ENCODE assay signal across 8 cellular contexts in genomic region chr11:123061403-123062157, GRCh38. TPM values are rescaled to one million over a fixed set of nuclear protein-coding genes. Genes with fewer than 3 reads are reported as not detected.
DNase-seq lines count a peak whose midpoint lies in the region; ATAC-seq and TF ChIP-seq lines count a peak whose summit lies in the region.

Gene HSPA8 (minus strand): TSS chr11:123062136. CDS start chr11:123061324, 812 bp downstream.

- no peak for TF ChIP-seq CTCF in SU-DHL-6 (IDR thresholded peaks at IDR 0.05; ENCODE audit: insufficient read depth, low read length, poor library complexity, severe bottlenecking)
- no peak for TF ChIP-seq CTCF in upper lobe of left lung (IDR thresholded peaks at IDR 0.05)

- intact Hi-C loops in cardiac septum (cut with DNase I) (loop anchor here (5.0 to 10.0 kb wide), 2 partner anchors 41 to 407 kb away; partner anchors contain the start of gene UBASH3B), posterior vena cava (cut with DNase I) (no loop called here)

- H3K27ac ChIP-seq in SU-DHL-6 (ENCODE audit: low read depth, low read length) (peak within 1 kb of the TSS; percentile 95), upper lobe of left lung (peak within 1 kb of the TSS; percentile 100)

- peak in 3 of 4 donors; percentile 95 to 98 (median 98) for TF ChIP-seq POLR2A in upper lobe of left lung (IDR thresholded peaks at IDR 0.05)

- peaks cover 56 to 65% (median 59%) of the 10 kb centered on the region in 4 donors for H3K4me1 ChIP-seq in upper lobe of left lung

- H2AFZ ChIP-seq in SU-DHL-6 (ENCODE audit: low read depth, low read length, severe bottlenecking) = no peak within 1 kb of the TSS

- no peaks in the 10 kb centered on the region for H3K9me2 ChIP-seq in SU-DHL-6 (replicated peaks; ENCODE audit: insufficient read depth, low read length)

- no peak for TF ChIP-seq EP300 in upper lobe of left lung (IDR thresholded peaks at IDR 0.05)

- peak; percentile 44 to 46 for ATAC-seq in upper lobe of left lung (ENCODE audit: low FRiP score in 2 of 2)

- H3K36me3 ChIP-seq in SU-DHL-6 (ENCODE audit: low read length) = peaks cover 50% of the 10 kb centered on the region
- H3K36me3 ChIP-seq in upper lobe of left lung = peaks cover 34 to 46% (median 41%) of the 10 kb centered on the region in 4 donors

- 0 to 1% methylated on average over 14 to 42 of the region's 45 CpGs for WGBS in upper lobe of left lung, 2 donors

- H3K79me2 ChIP-seq in SU-DHL-6 (ENCODE audit: insufficient read depth, low read length) = peaks cover 40% of the 10 kb centered on the region

- no peaks in the 10 kb centered on the region for H3K9me3 ChIP-seq in SU-DHL-6 (ENCODE audit: insufficient read depth, low read length)
- no peaks in the 10 kb centered on the region for H3K9me3 ChIP-seq in upper lobe of left lung

- peak; percentile 70 for DNase-seq in NK-92 treated with Interleukin-12 subunit alpha and Interleukin-12 subunit beta, amount 100 ng/mL, for 24 hours (lab: John Stamatoyannopoulos, UW)
- DNase-seq in NK-92 (lab: John Stamatoyannopoulos, UW; ENCODE audit: unreplicated experiment) = no peak
- peak; percentile 77 for DNase-seq in HT1080 (ENCODE audit: low read depth)
- peak; percentile 52 for DNase-seq in activated naive CD8-positive, alpha-beta T cell treated with anti-CD3 and anti-CD28 coated beads, Interleukin-2, amount 50 U/mL, for 16 hours (ENCODE audit: low read depth, low spot score)
- DNase-seq in cardiac septum (ENCODE audit: low spot score) = peak; percentile 85
- peak; percentile 92 for DNase-seq in posterior vena cava (ENCODE audit: low spot score)
- peak; percentile 88 to 90 for DNase-seq in upper lobe of left lung

- no peaks in the 10 kb centered on the region for H3K27me3 ChIP-seq in SU-DHL-6 (ENCODE audit: low read length)
- H3K27me3 ChIP-seq in upper lobe of left lung = no peaks in the 10 kb centered on the region

- peaks cover 42% of the 10 kb centered on the region for H4K20me1 ChIP-seq in SU-DHL-6 (ENCODE audit: low read depth, low read length)

- peak within 1 kb of the TSS; percentile 97 for H3K9ac ChIP-seq in SU-DHL-6 (ENCODE audit: low read length)

- peak within 1 kb of the TSS; percentile 85 for H3K4me2 ChIP-seq in SU-DHL-6 (ENCODE audit: low read depth, low read length, poor library complexity, severe bottlenecking)

- peak within 1 kb of the TSS; percentile 85 for H3K4me3 ChIP-seq in SU-DHL-6 (ENCODE audit: insufficient read depth, low read length, poor library complexity, severe bottlenecking)
- H3K4me3 ChIP-seq in upper lobe of left lung = peak within 1 kb of the TSS; percentile 86 to 93 (median 89)

- peaks cover 65% of the 10 kb centered on the region for H3F3A ChIP-seq in SU-DHL-6 (ENCODE audit: insufficient read depth)

RNA-seq across cellular contexts. Expression of gene HSPA8, which starts in this region (rescaled TPM):
- 5,006 and 6,052 TPM in 2 replicates for total RNA-seq in HT1080 (2014; rRNA removed; shearing (Covaris generic))
- polyA plus RNA-seq in HT1080 (2015; cell fraction: cytosol; rRNA removed) = 2,563 and 2,783 TPM in 2 replicates
- 4,802 and 5,461 TPM in 2 replicates for polyA plus RNA-seq in HT1080 (2015; cell fraction: nucleus; rRNA removed)
- total RNA-seq in cardiac septum (1,191 TPM), posterior vena cava (100 to 1,000 TPM; 754 to 806 TPM), upper lobe of left lung (100 to 1,000 TPM; 261 to 942 (median 659) TPM)
